1 cellular context compared by ENCODE assay signal in the genomic region with DNA sequence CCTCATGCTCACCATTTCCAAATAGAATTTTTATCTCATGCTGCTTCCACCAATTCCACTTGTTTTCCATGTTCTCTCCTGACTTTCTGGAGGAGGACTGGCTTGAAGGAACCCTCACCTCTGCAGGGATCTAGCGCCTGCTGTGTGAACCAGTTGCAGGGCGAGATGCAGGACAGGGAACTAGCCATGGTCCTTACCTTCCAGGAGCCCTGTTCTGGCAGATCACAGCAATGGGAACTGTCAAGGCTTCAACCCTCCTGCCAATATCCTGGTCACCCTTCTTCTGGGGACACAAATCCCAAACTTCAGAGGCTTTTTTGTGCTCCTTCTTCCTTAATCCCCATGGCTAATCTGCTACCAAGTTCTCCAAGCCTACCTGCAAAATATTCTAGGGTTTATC.
TF ChIP-seq lines count a peak whose summit lies in the region.

No MANE protein-coding gene starts in this region.

TF ChIP-seq in WTC11, 78 proteins besides CTCF, POLR2A, EP300 and RAD21 (continued from another document):
- no peak for TF ChIP-seq GABPB1 (CRISPR knock-in tag; IDR thresholded peaks at IDR 0.05)
- TF ChIP-seq SP1 (CRISPR knock-in tag; conservative IDR thresholded peaks at IDR 0.05) = no peak
- no peak for TF ChIP-seq FOXJ3 (CRISPR knock-in tag; IDR thresholded peaks at IDR 0.05; ENCODE audit: borderline replicate concordance)
- TF ChIP-seq CREB1 (CRISPR knock-in tag; IDR thresholded peaks at IDR 0.05) = no peak
- no peak for TF ChIP-seq ZNF232 (CRISPR knock-in tag; IDR thresholded peaks at IDR 0.05)
- TF ChIP-seq, protein P1, sequence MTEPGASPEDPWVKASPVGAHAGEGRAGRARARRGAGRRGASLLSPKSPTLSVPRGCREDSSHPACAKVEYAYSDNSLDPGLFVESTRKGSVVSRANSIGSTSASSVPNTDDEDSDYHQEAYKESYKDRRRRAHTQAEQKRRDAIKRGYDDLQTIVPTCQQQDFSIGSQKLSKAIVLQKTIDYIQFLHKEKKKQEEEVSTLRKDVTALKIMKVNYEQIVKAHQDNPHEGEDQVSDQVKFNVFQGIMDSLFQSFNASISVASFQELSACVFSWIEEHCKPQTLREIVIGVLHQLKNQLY (CRISPR knock-in tag; IDR thresholded peaks at IDR 0.05) = no peak
- no peak for TF ChIP-seq TCF7 (CRISPR knock-in tag; IDR thresholded peaks at IDR 0.05; ENCODE audit: low read depth)
- TF ChIP-seq, protein P2, sequence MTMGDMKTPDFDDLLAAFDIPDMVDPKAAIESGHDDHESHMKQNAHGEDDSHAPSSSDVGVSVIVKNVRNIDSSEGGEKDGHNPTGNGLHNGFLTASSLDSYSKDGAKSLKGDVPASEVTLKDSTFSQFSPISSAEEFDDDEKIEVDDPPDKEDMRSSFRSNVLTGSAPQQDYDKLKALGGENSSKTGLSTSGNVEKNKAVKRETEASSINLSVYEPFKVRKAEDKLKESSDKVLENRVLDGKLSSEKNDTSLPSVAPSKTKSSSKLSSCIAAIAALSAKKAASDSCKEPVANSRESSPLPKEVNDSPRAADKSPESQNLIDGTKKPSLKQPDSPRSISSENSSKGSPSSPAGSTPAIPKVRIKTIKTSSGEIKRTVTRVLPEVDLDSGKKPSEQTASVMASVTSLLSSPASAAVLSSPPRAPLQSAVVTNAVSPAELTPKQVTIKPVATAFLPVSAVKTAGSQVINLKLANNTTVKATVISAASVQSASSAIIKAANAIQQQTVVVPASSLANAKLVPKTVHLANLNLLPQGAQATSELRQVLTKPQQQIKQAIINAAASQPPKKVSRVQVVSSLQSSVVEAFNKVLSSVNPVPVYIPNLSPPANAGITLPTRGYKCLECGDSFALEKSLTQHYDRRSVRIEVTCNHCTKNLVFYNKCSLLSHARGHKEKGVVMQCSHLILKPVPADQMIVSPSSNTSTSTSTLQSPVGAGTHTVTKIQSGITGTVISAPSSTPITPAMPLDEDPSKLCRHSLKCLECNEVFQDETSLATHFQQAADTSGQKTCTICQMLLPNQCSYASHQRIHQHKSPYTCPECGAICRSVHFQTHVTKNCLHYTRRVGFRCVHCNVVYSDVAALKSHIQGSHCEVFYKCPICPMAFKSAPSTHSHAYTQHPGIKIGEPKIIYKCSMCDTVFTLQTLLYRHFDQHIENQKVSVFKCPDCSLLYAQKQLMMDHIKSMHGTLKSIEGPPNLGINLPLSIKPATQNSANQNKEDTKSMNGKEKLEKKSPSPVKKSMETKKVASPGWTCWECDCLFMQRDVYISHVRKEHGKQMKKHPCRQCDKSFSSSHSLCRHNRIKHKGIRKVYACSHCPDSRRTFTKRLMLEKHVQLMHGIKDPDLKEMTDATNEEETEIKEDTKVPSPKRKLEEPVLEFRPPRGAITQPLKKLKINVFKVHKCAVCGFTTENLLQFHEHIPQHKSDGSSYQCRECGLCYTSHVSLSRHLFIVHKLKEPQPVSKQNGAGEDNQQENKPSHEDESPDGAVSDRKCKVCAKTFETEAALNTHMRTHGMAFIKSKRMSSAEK (CRISPR knock-in tag; IDR thresholded peaks at IDR 0.05; ENCODE audit: borderline replicate concordance) = no peak
- TF ChIP-seq, protein P3, sequence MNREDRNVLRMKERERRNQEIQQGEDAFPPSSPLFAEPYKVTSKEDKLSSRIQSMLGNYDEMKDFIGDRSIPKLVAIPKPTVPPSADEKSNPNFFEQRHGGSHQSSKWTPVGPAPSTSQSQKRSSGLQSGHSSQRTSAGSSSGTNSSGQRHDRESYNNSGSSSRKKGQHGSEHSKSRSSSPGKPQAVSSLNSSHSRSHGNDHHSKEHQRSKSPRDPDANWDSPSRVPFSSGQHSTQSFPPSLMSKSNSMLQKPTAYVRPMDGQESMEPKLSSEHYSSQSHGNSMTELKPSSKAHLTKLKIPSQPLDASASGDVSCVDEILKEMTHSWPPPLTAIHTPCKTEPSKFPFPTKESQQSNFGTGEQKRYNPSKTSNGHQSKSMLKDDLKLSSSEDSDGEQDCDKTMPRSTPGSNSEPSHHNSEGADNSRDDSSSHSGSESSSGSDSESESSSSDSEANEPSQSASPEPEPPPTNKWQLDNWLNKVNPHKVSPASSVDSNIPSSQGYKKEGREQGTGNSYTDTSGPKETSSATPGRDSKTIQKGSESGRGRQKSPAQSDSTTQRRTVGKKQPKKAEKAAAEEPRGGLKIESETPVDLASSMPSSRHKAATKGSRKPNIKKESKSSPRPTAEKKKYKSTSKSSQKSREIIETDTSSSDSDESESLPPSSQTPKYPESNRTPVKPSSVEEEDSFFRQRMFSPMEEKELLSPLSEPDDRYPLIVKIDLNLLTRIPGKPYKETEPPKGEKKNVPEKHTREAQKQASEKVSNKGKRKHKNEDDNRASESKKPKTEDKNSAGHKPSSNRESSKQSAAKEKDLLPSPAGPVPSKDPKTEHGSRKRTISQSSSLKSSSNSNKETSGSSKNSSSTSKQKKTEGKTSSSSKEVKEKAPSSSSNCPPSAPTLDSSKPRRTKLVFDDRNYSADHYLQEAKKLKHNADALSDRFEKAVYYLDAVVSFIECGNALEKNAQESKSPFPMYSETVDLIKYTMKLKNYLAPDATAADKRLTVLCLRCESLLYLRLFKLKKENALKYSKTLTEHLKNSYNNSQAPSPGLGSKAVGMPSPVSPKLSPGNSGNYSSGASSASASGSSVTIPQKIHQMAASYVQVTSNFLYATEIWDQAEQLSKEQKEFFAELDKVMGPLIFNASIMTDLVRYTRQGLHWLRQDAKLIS (CRISPR knock-in tag; IDR thresholded peaks at IDR 0.05; ENCODE audit: borderline replicate concordance) = no peak
- no peak for TF ChIP-seq ZNF219 (CRISPR knock-in tag; IDR thresholded peaks at IDR 0.05; ENCODE audit: borderline replicate concordance)
- TF ChIP-seq ESRRA (CRISPR knock-in tag; IDR thresholded peaks at IDR 0.05; ENCODE audit: borderline replicate concordance) = no peak
- TF ChIP-seq, protein P4, sequence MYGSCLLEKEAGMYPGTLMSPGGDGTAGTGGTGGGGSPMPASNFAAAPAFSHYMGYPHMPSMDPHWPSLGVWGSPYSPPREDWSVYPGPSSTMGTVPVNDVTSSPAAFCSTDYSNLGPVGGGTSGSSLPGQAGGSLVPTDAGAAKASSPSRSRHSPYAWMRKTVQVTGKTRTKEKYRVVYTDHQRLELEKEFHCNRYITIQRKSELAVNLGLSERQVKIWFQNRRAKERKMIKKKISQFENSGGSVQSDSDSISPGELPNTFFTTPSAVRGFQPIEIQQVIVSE (CRISPR knock-in tag; IDR thresholded peaks at IDR 0.05; ENCODE audit: borderline replicate concordance) = no peak
- TF ChIP-seq, protein P5, sequence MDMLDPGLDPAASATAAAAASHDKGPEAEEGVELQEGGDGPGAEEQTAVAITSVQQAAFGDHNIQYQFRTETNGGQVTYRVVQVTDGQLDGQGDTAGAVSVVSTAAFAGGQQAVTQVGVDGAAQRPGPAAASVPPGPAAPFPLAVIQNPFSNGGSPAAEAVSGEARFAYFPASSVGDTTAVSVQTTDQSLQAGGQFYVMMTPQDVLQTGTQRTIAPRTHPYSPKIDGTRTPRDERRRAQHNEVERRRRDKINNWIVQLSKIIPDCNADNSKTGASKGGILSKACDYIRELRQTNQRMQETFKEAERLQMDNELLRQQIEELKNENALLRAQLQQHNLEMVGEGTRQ (CRISPR knock-in tag; IDR thresholded peaks at IDR 0.05) = no peak
- TF ChIP-seq, protein P6, sequence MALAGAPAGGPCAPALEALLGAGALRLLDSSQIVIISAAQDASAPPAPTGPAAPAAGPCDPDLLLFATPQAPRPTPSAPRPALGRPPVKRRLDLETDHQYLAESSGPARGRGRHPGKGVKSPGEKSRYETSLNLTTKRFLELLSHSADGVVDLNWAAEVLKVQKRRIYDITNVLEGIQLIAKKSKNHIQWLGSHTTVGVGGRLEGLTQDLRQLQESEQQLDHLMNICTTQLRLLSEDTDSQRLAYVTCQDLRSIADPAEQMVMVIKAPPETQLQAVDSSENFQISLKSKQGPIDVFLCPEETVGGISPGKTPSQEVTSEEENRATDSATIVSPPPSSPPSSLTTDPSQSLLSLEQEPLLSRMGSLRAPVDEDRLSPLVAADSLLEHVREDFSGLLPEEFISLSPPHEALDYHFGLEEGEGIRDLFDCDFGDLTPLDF (CRISPR knock-in tag; IDR thresholded peaks at IDR 0.05) = no peak
